In the genomic region with DNA sequence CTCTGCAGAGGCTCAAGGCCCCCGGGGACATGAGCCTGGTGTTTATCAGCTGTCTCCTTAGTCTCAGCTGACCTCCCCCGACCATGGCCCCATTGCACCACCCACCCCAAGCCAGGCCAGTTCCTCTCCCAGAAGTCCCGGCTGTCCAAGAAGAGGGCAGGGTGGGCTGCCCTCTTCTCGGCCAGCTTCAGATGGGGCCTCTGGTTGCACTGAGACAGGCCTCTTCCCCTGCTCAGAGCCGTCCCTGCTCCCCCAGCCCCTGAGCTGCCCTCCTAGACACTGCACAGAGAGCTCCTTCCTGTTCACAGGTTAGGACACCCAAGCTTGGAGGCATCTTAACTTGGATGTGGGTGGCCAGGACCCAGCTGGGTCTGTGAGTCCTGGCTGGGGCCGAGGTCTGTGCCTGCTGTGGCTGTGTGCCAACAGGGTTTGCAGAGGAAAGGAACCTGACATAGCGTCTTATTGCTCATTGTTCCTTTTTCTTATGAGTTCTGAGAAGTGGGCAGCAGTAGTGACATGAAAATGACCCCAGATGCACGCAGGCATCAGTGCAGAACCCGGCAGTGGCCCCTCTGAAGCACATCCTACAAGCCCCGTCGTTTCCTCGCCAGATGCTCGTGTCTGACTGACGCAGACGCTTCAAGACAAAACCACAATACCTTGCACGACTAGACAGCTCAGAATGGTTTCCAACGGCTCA, we compare ENCODE assay signal across 8 cellular contexts. TPM values are rescaled to one million over a fixed set of nuclear protein-coding genes. Genes with fewer than 3 reads are reported as not detected.
DNase-seq lines count a peak whose midpoint lies in the region; ATAC-seq, FAIRE-seq and TF ChIP-seq lines count a peak whose summit lies in the region.

No MANE protein-coding gene starts in this region.

- intact Hi-C loops in CD4-positive, alpha-beta T cell (cut with DNase I, micrococcal nuclease): loop anchor here (1.0 to 10.0 kb wide), 4 partner anchors 9 to 256 kb away; no protein-coding TSS in a partner anchor

- no peaks in the 10 kb centered on the region for H3K9me3 Mint-ChIP-seq in CD4-positive, alpha-beta T cell
- no peaks in the 10 kb centered on the region for H3K9me3 Mint-ChIP-seq in naive B cell

- peak overlapping the region; percentile 86 for H3K4me3 Mint-ChIP-seq in CD4-positive, alpha-beta T cell
- peak overlapping the region; percentile 77 to 96 (median 89) for H3K4me3 Mint-ChIP-seq in naive B cell

- H3K9me3 ChIP-seq in CD4-positive, alpha-beta T cell (ENCODE audit: control insufficient read depth, low read length): no peaks in the 10 kb centered on the region

- H3K4me3 ChIP-seq in WI38 (ENCODE audit: low read depth, low read length) (peak overlapping the region; percentile 31), bronchial epithelial cell (ENCODE audit: low read depth, low read length) (peak overlapping the region; percentile 28)

- H3K36me3 Mint-ChIP-seq in CD4-positive, alpha-beta T cell (ENCODE audit: low read depth): peaks cover 38% of the 10 kb centered on the region
- no peaks in the 10 kb centered on the region for H3K36me3 Mint-ChIP-seq in naive B cell

- peaks cover 21% of the 10 kb centered on the region for H3K36me3 ChIP-seq in bronchial epithelial cell (ENCODE audit: control insufficient read depth, insufficient read depth, low read length)

- CTCF ChIA-PET in CD4-positive, alpha-beta T cell (lab: Charles Lee): interaction anchor here (0.7 to 2.3 kb wide), 4 partner anchors 12 to 151 kb away, joined by 3 to 13 read pairs (median 4); no protein-coding TSS in a partner anchor

- DNase-seq in CD4-positive, alpha-beta T cell: peak; percentile 70 to 91 (median 78)
- DNase-seq in bronchial epithelial cell (ENCODE audit: low read depth) (no peak), naive B cell (peak; percentile 93), substantia nigra (lab: John Stamatoyannopoulos, UW) (peak in 9 of 49 donors; percentile 27 to 60 (median 46)), globus pallidus (ENCODE audit: low spot score) (no peak)

- FAIRE-seq in bronchial epithelial cell (lab: Jason Lieb, UNC): peak; percentile 79

- ATAC-seq in CD4-positive, alpha-beta T cell (ENCODE audit: poor library complexity): peak; percentile 63
- ATAC-seq in HG03064 (IDR thresholded peaks at IDR 0.05; ENCODE audit: low read depth, unreplicated experiment) (peak; percentile 28), naive B cell (ENCODE audit: low read depth in 2 of 2) (peak; percentile 52 to 56), HG03108 (IDR thresholded peaks at IDR 0.05; ENCODE audit: unreplicated experiment) (no peak)

- H3K27me3 ChIP-seq in CD4-positive, alpha-beta T cell (ENCODE audit: control insufficient read depth, insufficient read depth, low read length): no peaks in the 10 kb centered on the region
- H3K27me3 ChIP-seq in bronchial epithelial cell (ENCODE audit: control insufficient read depth, insufficient read depth, low read length): no peaks in the 10 kb centered on the region

- H3K27ac ChIP-seq in CD4-positive, alpha-beta T cell (ENCODE audit: low read depth, low read length): peak overlapping the region; percentile 99
- peak overlapping the region; percentile 54 for H3K27ac ChIP-seq in substantia nigra (ENCODE audit: low read depth, low read length, poor library complexity, severe bottlenecking)

- H3K4me1 Mint-ChIP-seq in CD4-positive, alpha-beta T cell (ENCODE audit: low read depth): peaks cover 40% of the 10 kb centered on the region
- peaks cover 40 to 72% (median 71%) of the 10 kb centered on the region in 3 donors for H3K4me1 Mint-ChIP-seq in naive B cell

- POLR2A ChIA-PET in CD4-positive, alpha-beta T cell (lab: Charles Lee): interaction anchor here (0.8 to 3.1 kb wide), 23 partner anchors 9 to 430 kb away, joined by 3 to 32 read pairs (median 4); a partner anchor contains a TSS

- peak overlapping the region; percentile 96 for H3K27ac Mint-ChIP-seq in CD4-positive, alpha-beta T cell
- peak overlapping the region; percentile 100 for H3K27ac Mint-ChIP-seq in naive B cell

- no peaks in the 10 kb centered on the region for H3K27me3 Mint-ChIP-seq in CD4-positive, alpha-beta T cell
- no peaks in the 10 kb centered on the region for H3K27me3 Mint-ChIP-seq in naive B cell

- no peak for TF ChIP-seq CTCF in CD4-positive, alpha-beta T cell (IDR thresholded peaks at IDR 0.05)
- TF ChIP-seq CTCF in WI38 (IDR thresholded peaks at IDR 0.05; ENCODE audit: low read depth, low read length): no peak
- no peak for TF ChIP-seq CTCF in bronchial epithelial cell (IDR thresholded peaks at IDR 0.05; ENCODE audit: insufficient read depth, low read length, severe bottlenecking)

RNA-seq across cellular contexts. Expression of a gene that starts 5.5 kb away (rescaled TPM):
- total RNA-seq in CD4-positive, alpha-beta T cell: 100 to 1,000 TPM; 184 to 193 TPM
- 38.3 and 43.7 TPM in 2 replicates for total RNA-seq in bronchial epithelial cell
- 10 to 100 TPM in 5 of 6 donors, 1 to 10 TPM in 1; 9.4 to 22.6 (median 15.1) TPM for polyA plus RNA-seq in naive B cell (ENCODE audit: low read depth in 6 of 6)

RNA-seq across cellular contexts. Expression of a gene that starts 9.6 kb away (rescaled TPM):
- total RNA-seq in CD4-positive, alpha-beta T cell: 10 to 100 TPM; 26.0 to 26.1 TPM
- 20.8 and 25.7 TPM in 2 replicates for total RNA-seq in bronchial epithelial cell
- polyA plus RNA-seq in naive B cell (ENCODE audit: low read depth in 6 of 6): 1 to 10 TPM; 2.9 to 6.8 (median 5.2) TPM

RNA-seq across cellular contexts. Expression of a gene that starts 20.7 kb away (rescaled TPM):
- under 1 TPM; 0.11 to 0.16 TPM for total RNA-seq in CD4-positive, alpha-beta T cell
- total RNA-seq in bronchial epithelial cell: 0.26 and 0.77 TPM in 2 replicates
- polyA plus RNA-seq in naive B cell (ENCODE audit: low read depth in 6 of 6): under 1 TPM in 1 of 6 donors, not detected in 5; 0.08 TPM

RNA-seq across cellular contexts. Expression of a gene that starts 53.6 kb away (rescaled TPM):
- 100 to 1,000 TPM; 124 to 126 TPM for total RNA-seq in CD4-positive, alpha-beta T cell
- 18.2 TPM in 2 replicates for total RNA-seq in bronchial epithelial cell
- polyA plus RNA-seq in naive B cell (ENCODE audit: low read depth in 6 of 6): 10 to 100 TPM; 11.6 to 23.2 (median 14.2) TPM

RNA-seq across cellular contexts. Expression of a gene that starts 59.9 kb away (rescaled TPM):
- total RNA-seq in CD4-positive, alpha-beta T cell: 10 to 100 TPM; 87.3 to 88.7 TPM
- 9.7 and 13.8 TPM in 2 replicates for total RNA-seq in bronchial epithelial cell
- polyA plus RNA-seq in naive B cell (ENCODE audit: low read depth in 6 of 6): 1 to 10 TPM; 4.6 to 8.2 (median 6.3) TPM

Comparison
In these comparisons a context has a peak if more than half of its experiments do, and no peak if none do; other contexts are left out.
1. DNase-seq: peak in CD4-positive, alpha-beta T cell (10 of 10) and naive B cell (single experiment); none in bronchial epithelial cell (single experiment) and globus pallidus (single experiment).